Comparison of ENCODE assay signal across 28 cellular contexts in genomic region chr11:116066777-116067176, GRCh38.
"Had no signal": no experiment of that assay in that cellular context is flagged by ENCODE, and none has a peak within 500 bp of the region (broad histone marks: within the 10 kb centered on the region; RNA-seq: fewer than 3 reads in every experiment).

No MANE protein-coding gene starts in this region.

- H3K27me3 ChIP-seq: ovary, testis, thyroid gland, uterus had no signal

- H3K4me3 ChIP-seq: left lung, lower lobe of right lung, ovary, prostate gland, skin epidermis, stomach, testis, thyroid gland, transverse colon, uterus had no signal

- ATAC-seq: left colon; left lung; lower lobe of right lung; right cardiac atrium; sciatic nerve; stimulated activated naive B cell treated with anti-CD40 and anti-IgM and Interleukin-4, amounts not matched to agents 10 μg/mL and 1 μg/mL and 100 μg/mL, for 72 hours; stimulated activated naive CD8-positive, alpha-beta T cell treated with anti-CD3 and anti-CD28 coated beads, Interleukin-15, Interleukin-2, amounts not matched to agents 100 U/mL and 50 U/mL, for 24 hours had no signal

- H3K36me3 ChIP-seq: left lung, lower lobe of right lung, ovary, prostate gland, stomach, thyroid gland, transverse colon, uterus had no signal

- H3K9me3 Mint-ChIP-seq: mesothelial cell of epicardium; natural killer cell treated with Interleukin-12 subunit alpha and Interleukin-12 subunit beta and Interleukin-15 and Interleukin-18, amount 100 ng/mL, for 72 hours; stimulated activated naive B cell treated with anti-CD40 and anti-IgM and Interleukin-4, amounts not matched to agents 10 μg/mL and 1 μg/mL and 100 μg/mL, for 72 hours had no signal

- H3K36me3 Mint-ChIP-seq: mesothelial cell of epicardium; naive B cell; natural killer cell treated with Interleukin-12 subunit alpha and Interleukin-12 subunit beta and Interleukin-15 and Interleukin-18, amount 100 ng/mL, for 72 hours; stimulated activated naive B cell treated with anti-CD40 and anti-IgM and Interleukin-4, amounts not matched to agents 10 μg/mL and 1 μg/mL and 100 μg/mL, for 72 hours had no signal

- H3K4me3 Mint-ChIP-seq: mesothelial cell of epicardium; natural killer cell treated with Interleukin-12 subunit alpha and Interleukin-12 subunit beta and Interleukin-15 and Interleukin-18, amount 100 ng/mL, for 72 hours; stimulated activated naive B cell treated with anti-CD40 and anti-IgM and Interleukin-4, amounts not matched to agents 10 μg/mL and 1 μg/mL and 100 μg/mL, for 72 hours had no signal

- H3K4me1 ChIP-seq: left lung, prostate gland, testis, thyroid gland, transverse colon, uterus had no signal

- DNase-seq: hippocampal formation; kidney; left colon; left lung; lower lobe of right lung; mammary epithelial cell; mesenchymal stem cell; naive B cell; ovary; posterior cingulate gyrus; retina; right cardiac atrium; stimulated activated CD4-positive, alpha-beta T cell treated with anti-CD3 and anti-CD28 coated beads, Interleukin-12 subunit alpha, Interleukin-12 subunit beta, amount 100 ng/mL, for 4 hours; stimulated activated CD4-positive, alpha-beta T cell treated with anti-CD3 and anti-CD28 coated beads, Interleukin-15, amount 100 ng/mL, for 24 hours; stimulated activated CD4-positive, alpha-beta T cell treated with anti-CD3 and anti-CD28 coated beads, Interleukin-2, amount 100 ng/mL, for 24 hours; stimulated activated CD4-positive, alpha-beta T cell treated with anti-CD3 and anti-CD28 coated beads, Interleukin-4, amount 100 ng/mL, for 1 hour; stimulated activated naive B cell treated with anti-CD40 and anti-IgM and Interleukin-4, amounts not matched to agents 10 μg/mL and 1 μg/mL and 100 μg/mL, for 72 hours; stimulated activated naive CD8-positive, alpha-beta T cell treated with anti-CD3 and anti-CD28 coated beads, Interleukin-15, Interleukin-2, amounts not matched to agents 100 U/mL and 50 U/mL, for 24 hours; stomach; testis; thyroid gland; transverse colon; uterus had no signal

- H3K9me3 ChIP-seq: left lung, lower lobe of right lung, ovary, prostate gland, stomach, testis, thyroid gland, transverse colon, uterus had no signal

- H3K27ac ChIP-seq: left lung, lower lobe of right lung, ovary, prostate gland, skin epidermis, stomach, testis, thyroid gland, transverse colon, uterus had no signal
